ENCODE assay signal across 20 cellular contexts in genomic region chr4:24060932-24061331, GRCh38.
"Had no signal": no experiment of that assay in that cellular context is flagged by ENCODE, and none has a peak within 500 bp of the region (broad histone marks: within the 10 kb centered on the region; RNA-seq: fewer than 3 reads in every experiment).

No MANE protein-coding gene starts in this region.

- ATAC-seq: effector memory CD8-positive, alpha-beta T cell; foreskin keratinocyte; gastrocnemius medialis; heart right ventricle; left cardiac atrium; left lung; left ventricle myocardium superior; lower lobe of right lung had no signal

- H3K4me1 ChIP-seq: esophagus muscularis mucosa, foreskin keratinocyte, gastrocnemius medialis, heart right ventricle, left lung, lower lobe of right lung had no signal

- H3K4me3 ChIP-seq: coronary artery, esophagus muscularis mucosa, gastrocnemius medialis, heart right ventricle, left lung, lower lobe of right lung had no signal

- H3K27ac Mint-ChIP-seq: effector memory CD8-positive, alpha-beta T cell had no signal

- FAIRE-seq: colon, endothelial cell of umbilical vein, islet of Langerhans, keratinocyte had no signal

- H3K4me3 Mint-ChIP-seq: effector memory CD8-positive, alpha-beta T cell had no signal

- H3K27me3 Mint-ChIP-seq: effector memory CD8-positive, alpha-beta T cell had no signal

- H3K27ac ChIP-seq: coronary artery, esophagus muscularis mucosa, foreskin keratinocyte, gastrocnemius medialis, heart right ventricle, left lung, lower lobe of right lung had no signal

- DNase-seq: effector CD8-positive, alpha-beta T cell; effector memory CD8-positive, alpha-beta T cell; foreskin keratinocyte; gastrocnemius medialis; glutamatergic neuron; head of caudate nucleus; heart right ventricle; hippocampal formation; left cardiac atrium; left lung; left ventricle myocardium superior; lower lobe of right lung; mesendoderm; midbrain had no signal

- H3K9me3 ChIP-seq: esophagus muscularis mucosa, gastrocnemius medialis, heart right ventricle, left lung, lower lobe of right lung had no signal

- H3K27me3 ChIP-seq: esophagus muscularis mucosa, foreskin keratinocyte, gastrocnemius medialis, heart right ventricle, left lung had no signal

- H3K36me3 ChIP-seq: esophagus muscularis mucosa, gastrocnemius medialis, heart right ventricle, left lung, lower lobe of right lung had no signal
